In the genomic region with DNA sequence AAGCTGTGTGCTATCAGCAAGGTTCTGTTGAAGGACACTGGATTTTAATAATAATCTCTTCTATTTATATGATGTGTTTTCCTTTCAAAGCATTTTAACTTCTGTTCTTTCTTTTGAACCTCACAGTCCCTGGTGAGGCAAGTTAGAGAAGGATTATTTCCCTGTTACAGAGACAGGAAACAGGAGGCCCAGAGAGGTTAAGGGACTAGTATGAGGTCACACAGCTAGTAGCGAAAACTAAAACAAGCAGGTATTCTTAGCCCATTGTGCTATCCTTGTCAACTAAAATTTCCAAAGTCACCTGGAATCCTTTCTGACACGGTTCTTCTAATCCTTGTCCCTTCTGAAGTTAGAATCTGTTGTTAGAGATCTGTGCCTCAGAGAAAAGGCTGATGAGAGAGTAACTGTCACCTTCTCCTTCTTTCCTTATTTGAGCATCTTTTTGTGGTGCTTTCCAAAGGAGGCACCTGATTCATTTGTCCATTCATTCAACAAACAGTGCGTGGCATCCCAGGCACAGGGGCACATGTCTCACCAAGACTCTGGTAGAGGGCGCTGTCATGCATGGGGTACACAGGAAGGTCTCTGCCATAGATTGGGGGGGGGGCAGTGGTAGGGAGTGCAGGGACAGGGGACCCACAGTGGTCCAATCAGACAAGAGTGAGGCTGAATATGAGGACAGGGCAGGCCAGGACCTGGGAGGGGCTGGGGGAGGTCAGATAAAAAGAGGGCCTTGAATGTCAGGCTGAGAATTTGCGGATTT, we compare ENCODE assay signal across 14 cellular contexts.
"Had no signal": no experiment of that assay in that cellular context is flagged by ENCODE, and none has a peak within 500 bp of the region (broad histone marks: within the 10 kb centered on the region; RNA-seq: fewer than 3 reads in every experiment).

No MANE protein-coding gene starts in this region.

- H3K27me3 Mint-ChIP-seq: activated CD4-positive, alpha-beta T cell treated with anti-CD3 and anti-CD28 coated beads, Interleukin-2, amount 10 ng/mL, durations not matched to agents 24 days and 14 days; naive thymus-derived CD4-positive, alpha-beta T cell; stimulated activated naive B cell treated with anti-CD40 and anti-IgM and Interleukin-4, amounts not matched to agents 10 μg/mL and 1 μg/mL and 100 μg/mL, for 72 hours; T-helper 17 cell had no signal

- H3K27me3 ChIP-seq: adrenal gland, esophagus muscularis mucosa, neutrophil, tibial nerve had no signal

- H3K4me1 Mint-ChIP-seq: stimulated activated naive B cell treated with anti-CD40 and anti-IgM and Interleukin-4, amounts not matched to agents 10 μg/mL and 1 μg/mL and 100 μg/mL, for 72 hours had no signal

- H3K4me3 Mint-ChIP-seq: activated CD4-positive, alpha-beta T cell treated with anti-CD3 and anti-CD28 coated beads, Interleukin-2, amount 10 ng/mL, durations not matched to agents 24 days and 14 days; naive thymus-derived CD4-positive, alpha-beta T cell; stimulated activated naive B cell treated with anti-CD40 and anti-IgM and Interleukin-4, amounts not matched to agents 10 μg/mL and 1 μg/mL and 100 μg/mL, for 72 hours; T-helper 17 cell had no signal

- H3K27ac ChIP-seq: adrenal gland, esophagus muscularis mucosa, left ventricle myocardium inferior, neutrophil, parathyroid adenoma, tibial nerve had no signal

- H3K4me3 ChIP-seq: adrenal gland, esophagus muscularis mucosa, left ventricle myocardium inferior, mucosa of descending colon, tibial nerve had no signal

- H3K79me2 ChIP-seq: parathyroid adenoma had no signal

- H3K27ac Mint-ChIP-seq: activated CD4-positive, alpha-beta T cell treated with anti-CD3 and anti-CD28 coated beads, Interleukin-2, amount 10 ng/mL, durations not matched to agents 24 days and 14 days; stimulated activated naive B cell treated with anti-CD40 and anti-IgM and Interleukin-4, amounts not matched to agents 10 μg/mL and 1 μg/mL and 100 μg/mL, for 72 hours; T-helper 17 cell had no signal

- ATAC-seq: mucosa of descending colon; naive thymus-derived CD4-positive, alpha-beta T cell; stimulated activated naive B cell treated with anti-CD40 and anti-IgM and Interleukin-4, amounts not matched to agents 10 μg/mL and 1 μg/mL and 100 μg/mL, for 72 hours; T-helper 17 cell had no signal

- DNase-seq: activated CD4-positive, alpha-beta T cell treated with anti-CD3 and anti-CD28 coated beads, Interleukin-2, amount 10 ng/mL, durations not matched to agents 24 days and 14 days; activated CD8-positive, alpha-beta memory T cell treated with anti-CD3 and anti-CD28 coated beads, Interleukin-2, amount 50 U/mL, for 48 hours; adrenal gland; left ventricle myocardium inferior; naive thymus-derived CD4-positive, alpha-beta T cell; stimulated activated CD4-positive, alpha-beta T cell treated with anti-CD3 and anti-CD28 coated beads, Interleukin-15, amount 100 ng/mL, for 24 hours; stimulated activated CD4-positive, alpha-beta T cell treated with anti-CD3 and anti-CD28 coated beads, Interleukin-4, amount 100 ng/mL, for 1 hour; stimulated activated naive B cell treated with anti-CD40 and anti-IgM and Interleukin-4, amounts not matched to agents 10 μg/mL and 1 μg/mL and 100 μg/mL, for 72 hours; T-helper 17 cell had no signal

- H2AFZ ChIP-seq: parathyroid adenoma had no signal

- H3K9me3 Mint-ChIP-seq: activated CD4-positive, alpha-beta T cell treated with anti-CD3 and anti-CD28 coated beads, Interleukin-2, amount 10 ng/mL, durations not matched to agents 24 days and 14 days; naive thymus-derived CD4-positive, alpha-beta T cell; stimulated activated naive B cell treated with anti-CD40 and anti-IgM and Interleukin-4, amounts not matched to agents 10 μg/mL and 1 μg/mL and 100 μg/mL, for 72 hours had no signal

- H3K9me3 ChIP-seq: adrenal gland, esophagus muscularis mucosa, left ventricle myocardium inferior, mucosa of descending colon, neutrophil, tibial nerve had no signal

- H3K4me1 ChIP-seq: adrenal gland, left ventricle myocardium inferior, parathyroid adenoma, tibial nerve had no signal
